In genomic region chr12:18261273-18261672, GRCh38 we compare ENCODE assay signal across 15 cellular contexts. TPM values are rescaled to one million over a fixed set of nuclear protein-coding genes. Genes with fewer than 3 reads are reported as not detected.
DNase-seq lines count a peak whose midpoint lies in the region; ATAC-seq, FAIRE-seq and TF ChIP-seq lines count a peak whose summit lies in the region.
"Had no signal": no experiment of that assay in that cellular context is flagged by ENCODE, and none has a peak within 500 bp of the region (broad histone marks: within the 10 kb centered on the region; RNA-seq: fewer than 3 reads in every experiment).

TSS of gene PIK3C2G (plus strand) at chr12:18261518. CDS start at chr12:18282082, 20,564 bp downstream.

- ATAC-seq in A549 (no peak), HG03432 (IDR thresholded peaks at IDR 0.05; ENCODE audit: unreplicated experiment) (no peak)
- ATAC-seq: activated T-cell treated with anti-CD3 and anti-CD28 coated beads, Interleukin-2, amount 50 U/mL, for 4 hours had no signal

- no peaks in the 10 kb centered on the region for H3K36me3 ChIP-seq in bronchial epithelial cell (ENCODE audit: control insufficient read depth, insufficient read depth, low read length)
- H3K36me3 ChIP-seq in transverse colon = no peaks in the 10 kb centered on the region
- H3K36me3 ChIP-seq in tibial nerve = no peaks in the 10 kb centered on the region
- H3K36me3 ChIP-seq: pancreas had no signal

- no peak for DNase-seq in A549 (ENCODE audit: low read depth in 1 of 2, low spot score in 1 of 2)
- peak; percentile 67 for DNase-seq in NCI-H146 treated with DMSO at 0.1 percent for 48 hours (lab: John Stamatoyannopoulos, UW; ENCODE audit: unreplicated experiment)
- DNase-seq in bronchial epithelial cell (ENCODE audit: low read depth) = peak; percentile 90
- peak in 1 of 2 donors; percentile 26 for DNase-seq in lower leg skin (ENCODE audit: low spot score in 2 of 2)
- no peak for DNase-seq in transverse colon
- no peak for DNase-seq in SHP77 (lab: John Stamatoyannopoulos, UW)
- DNase-seq in tibial nerve (ENCODE audit: low spot score in 2 of 2) = no peak
- DNase-seq: activated T-cell treated with anti-CD3 and anti-CD28 coated beads, Interleukin-2, amount 50 U/mL, for 4 hours; NCI-H2107; pancreas had no signal

- no peaks in the 10 kb centered on the region for H3K27me3 ChIP-seq in bronchial epithelial cell (ENCODE audit: control insufficient read depth, insufficient read depth, low read length)
- H3K27me3 ChIP-seq in transverse colon = no peaks in the 10 kb centered on the region
- H3K27me3 ChIP-seq in tibial nerve = no peaks in the 10 kb centered on the region

- POLR2A ChIA-PET in A549 (lab: Yijun Ruan, JAX) = no interaction called here

- TF ChIP-seq POLR2A in A549 (IDR thresholded peaks at IDR 0.05; ENCODE audit: low read length) (no peak), lower leg skin (IDR thresholded peaks at IDR 0.05) (no peak), transverse colon (IDR thresholded peaks at IDR 0.05) (no peak), tibial nerve (IDR thresholded peaks at IDR 0.05) (no peak)

- H3K4me2 ChIP-seq in A549 = no peak within 1 kb of the TSS
- H3K4me2 ChIP-seq: KMS-11 had no signal

- intact Hi-C loops in lower leg skin (cut with DNase I; ENCODE audit: low total_unique reads) = no loop called here
- intact Hi-C loops in transverse colon (cut with DNase I; ENCODE audit: low total_unique reads) = no loop called here

- 52% methylated on average over 7 of the region's 7 CpGs for WGBS in A549 (ENCODE audit: missing lambda C conversion rate)
- 53 to 59% methylated on average over 7 of the region's 7 CpGs for WGBS in lower leg skin, 2 donors
- WGBS in transverse colon (ENCODE audit: low coverage in 1 of 2), 2 donors = 78 to 80% methylated on average over 7 of the region's 7 CpGs
- WGBS in tibial nerve, 2 donors = 87 to 93% methylated on average over 7 of the region's 7 CpGs

- no peak within 1 kb of the TSS for H3K4me3 ChIP-seq in A549
- H3K4me3 ChIP-seq in bronchial epithelial cell (ENCODE audit: low read depth, low read length) = no peak within 1 kb of the TSS
- H3K4me3 ChIP-seq in lower leg skin (ENCODE audit: low read depth, poor library complexity, severe bottlenecking) = no peak within 1 kb of the TSS
- no peak within 1 kb of the TSS for H3K4me3 ChIP-seq in transverse colon
- no peak within 1 kb of the TSS for H3K4me3 ChIP-seq in tibial nerve
- H3K4me3 ChIP-seq: pancreas had no signal

- H3K4me1 ChIP-seq in A549 (no peaks in the 10 kb centered on the region), transverse colon (no peaks in the 10 kb centered on the region), tibial nerve (no peaks in the 10 kb centered on the region)
- H3K4me1 ChIP-seq: pancreas had no signal

- CTCF ChIA-PET in A549 (lab: Yijun Ruan, JAX) = interaction anchor here (1.5 kb wide), 1 partner anchor 8 kb away, joined by 3 read pairs; no protein-coding TSS in a partner anchor

- FAIRE-seq in A549 (lab: Jason Lieb, UNC) (peak; percentile 59), bronchial epithelial cell (lab: Jason Lieb, UNC) (no peak)
- FAIRE-seq: G401.6, pancreas had no signal

- TF ChIP-seq EP300 in A549 (IDR thresholded peaks at IDR 0.05) (no peak), transverse colon (IDR thresholded peaks at IDR 0.05; ENCODE audit: low read depth) (no peak), tibial nerve (IDR thresholded peaks at IDR 0.05) (no peak)

- no peaks in the 10 kb centered on the region for H3K9me3 ChIP-seq in A549
- H3K9me3 ChIP-seq in transverse colon = no peaks in the 10 kb centered on the region
- no peaks in the 10 kb centered on the region for H3K9me3 ChIP-seq in tibial nerve
- H3K9me3 ChIP-seq: pancreas had no signal

- TF ChIP-seq RAD21 in A549 (conservative IDR thresholded peaks at IDR 0.05 in 1 of 2, IDR thresholded peaks at IDR 0.05 in 1 of 2) = no peak

- H3K27ac ChIP-seq in A549 (no peak within 1 kb of the TSS), transverse colon (no peak within 1 kb of the TSS), tibial nerve (no peak within 1 kb of the TSS)
- H3K27ac ChIP-seq: KMS-11 had no signal

- in situ Hi-C loops in transverse colon (cut with MboI; ENCODE audit: low pct_ligation_motif_present in 1 of 4, low pct_unique_long_range_greater_than_20kb in 1 of 4, low sequenced_read_pairs in 3 of 4) = loop anchor here in 2 of 4 donors (25.0 kb wide), 1 partner anchor 926 kb away; no protein-coding TSS in a partner anchor

- no peak for TF ChIP-seq CTCF in A549 (IDR thresholded peaks at IDR 0.05)
- TF ChIP-seq CTCF in bronchial epithelial cell (IDR thresholded peaks at IDR 0.05; ENCODE audit: insufficient read depth, low read length, severe bottlenecking) = no peak
- no peak for TF ChIP-seq CTCF in lower leg skin (IDR thresholded peaks at IDR 0.05)
- no peak for TF ChIP-seq CTCF in transverse colon (IDR thresholded peaks at IDR 0.05)
- no peak for TF ChIP-seq CTCF in tibial nerve (IDR thresholded peaks at IDR 0.05)

TF ChIP-seq in A549, 52 proteins besides CTCF, POLR2A, EP300 and RAD21:
- TF ChIP-seq FOXS1 (CRISPR knock-in tag; IDR thresholded peaks at IDR 0.05) (no peak), ZC3H11A (IDR thresholded peaks at IDR 0.05) (no peak), TFCP2L1 (CRISPR knock-in tag; IDR thresholded peaks at IDR 0.05) (no peak), MAZ (IDR thresholded peaks at IDR 0.05; ENCODE audit: borderline replicate concordance, low read depth, low read length) (no peak), HMGXB4 (CRISPR knock-in tag; IDR thresholded peaks at IDR 0.05; ENCODE audit: borderline replicate concordance) (no peak), NPAS2 (CRISPR knock-in tag; IDR thresholded peaks at IDR 0.05; ENCODE audit: borderline replicate concordance) (no peak), EHF (CRISPR knock-in tag; IDR thresholded peaks at IDR 0.05) (no peak), RFX5 (IDR thresholded peaks at IDR 0.05) (no peak), HDAC2 (IDR thresholded peaks at IDR 0.05) (no peak), BHLHE40 (IDR thresholded peaks at IDR 0.05; ENCODE audit: low read depth, low read length) (no peak), ATOH8 (CRISPR knock-in tag; IDR thresholded peaks at IDR 0.05; ENCODE audit: low read depth) (no peak)
TF ChIP-seq in A549: peak in this region for 0.

RNA-seq across cellular contexts. Expression of gene PIK3C2G, which starts in this region (rescaled TPM):
- 0.01 and 0.03 TPM in 2 replicates for polyA plus RNA-seq in A549 (2011; rRNA removed)
- polyA plus RNA-seq in A549 (2012; cell fraction: cytosol; rRNA removed) = not detected in 2 replicates
- polyA plus RNA-seq in A549 (2012; cell fraction: nucleus; rRNA removed) = not detected in 2 replicates
- polyA plus RNA-seq in A549 (2017; fragmentation: RNase III; extraction: RNeasy Plus Mini Kit Qiagen cat#74134 plus additional on column Dnase treatment) = not detected in 3 replicates
- not detected in 2 replicates for polyA minus RNA-seq in A549 (2011; rRNA and poly(A)+ RNA removed)
- total RNA-seq in bronchial epithelial cell = 0.26 and 1.0 TPM in 2 replicates
- total RNA-seq in lower leg skin = 10 to 100 TPM; 17.9 to 27.7 (median 26.6) TPM
- 1 to 10 TPM in 2 of 4 donors, under 1 TPM in 2; 0.32 to 2.7 (median 1.1) TPM for total RNA-seq in transverse colon
- under 1 TPM in 1 of 4 donors, not detected in 3; 0.30 TPM for total RNA-seq in tibial nerve
- total RNA-seq: activated T-cell treated with anti-CD3 and anti-CD28 coated beads, Interleukin-2, amount 50 U/mL, for 4 hours; glomerular endothelial cell; mononuclear cell had no signal

Comparison
In these comparisons a context has a peak if more than half of its experiments do, and no peak if none do; other contexts are left out.
1. DNase-seq: peak in NCI-H146 treated with DMSO at 0.1 percent for 48 hours (single experiment) and bronchial epithelial cell (single experiment); none in A549 (0 of 2), transverse colon (single experiment), SHP77 (0 of 2) and tibial nerve (0 of 2).